In the genomic region with DNA sequence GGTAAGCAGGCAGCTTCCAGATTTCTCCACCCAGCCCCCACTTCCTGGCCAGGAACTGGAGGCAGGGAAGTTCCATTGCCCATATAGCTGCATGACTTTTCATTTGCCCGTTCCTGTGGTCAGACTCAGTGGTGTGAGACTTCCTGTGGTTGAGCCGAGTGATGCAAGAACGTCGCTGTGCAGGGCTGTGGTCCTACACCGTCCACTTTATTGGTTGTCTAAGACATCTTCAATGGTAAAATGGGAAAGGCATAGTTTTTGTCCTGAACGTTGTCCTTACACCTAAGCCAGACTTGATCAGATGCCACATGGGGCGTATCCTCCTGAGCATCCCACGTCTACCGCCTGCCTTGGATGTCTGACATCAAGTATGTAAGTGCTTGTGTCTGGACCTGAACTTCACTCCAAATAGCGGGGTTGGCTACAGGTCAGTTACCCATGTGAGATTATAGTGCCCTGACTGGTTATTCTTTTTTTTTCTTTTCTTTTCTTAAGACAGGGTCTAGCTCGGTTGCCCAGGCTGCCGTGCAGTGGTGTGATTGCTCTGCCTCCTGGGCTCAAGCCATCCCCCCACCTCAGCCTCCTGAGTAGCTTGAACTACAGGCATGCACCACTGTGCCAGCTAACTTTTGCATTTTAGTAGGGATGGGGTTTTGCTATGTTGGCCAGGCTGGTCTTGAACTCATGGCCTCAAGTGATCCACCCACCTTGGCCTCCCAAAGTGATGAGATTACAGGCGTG, we compare ENCODE assay signal across 9 cellular contexts. TPM values are rescaled to one million over a fixed set of nuclear protein-coding genes. Genes with fewer than 3 reads are reported as not detected.
DNase-seq lines count a peak whose midpoint lies in the region; ATAC-seq and TF ChIP-seq lines count a peak whose summit lies in the region.
"Had no signal": no experiment of that assay in that cellular context is flagged by ENCODE, and none has a peak within 500 bp of the region (broad histone marks: within the 10 kb centered on the region; RNA-seq: fewer than 3 reads in every experiment).

No MANE protein-coding gene starts in this region.

- no peaks in the 10 kb centered on the region for H3K36me3 ChIP-seq in CD4-positive, alpha-beta memory T cell (ENCODE audit: insufficient read depth, low read length)

- DNase-seq in AG09309 (ENCODE audit: low read depth), result peak; percentile 91
- DNase-seq in SKM-1 treated with dmso at 0.1 percent for 144 hours (lab: John Stamatoyannopoulos, UW; ENCODE audit: unreplicated experiment), result peak; percentile 92
- DNase-seq in foreskin melanocyte, result peak; percentile 23
- DNase-seq in CD4-positive, alpha-beta memory T cell, result no peak
- no peak for DNase-seq in NCI-H2227 treated with DMSO at 0.1 percent for 48 hours (lab: John Stamatoyannopoulos, UW)

- H3K27me3 ChIP-seq in CD4-positive, alpha-beta memory T cell (ENCODE audit: insufficient read depth, low read length), result no peaks in the 10 kb centered on the region

- peak; percentile 48 for ATAC-seq in GM18867 (IDR thresholded peaks at IDR 0.05; ENCODE audit: unreplicated experiment)
- ATAC-seq in HG03060 (IDR thresholded peaks at IDR 0.05; ENCODE audit: low read depth, unreplicated experiment), result peak; percentile 30
- no peak for ATAC-seq in GM19395 (IDR thresholded peaks at IDR 0.05; ENCODE audit: unreplicated experiment)

- H3K27ac Mint-ChIP-seq in CD4-positive, alpha-beta memory T cell, result peak overlapping the region in 2 of 7 donors; percentile 12 to 42

- H3K4me1 Mint-ChIP-seq in CD4-positive, alpha-beta memory T cell, result peaks cover 19 to 31% (median 21%) of the 10 kb centered on the region in 4 donors

- H3K27me3 Mint-ChIP-seq in CD4-positive, alpha-beta memory T cell, result peaks cover 0 to 23% of the 10 kb centered on the region in 2 donors

- no peak for TF ChIP-seq CTCF in AG09309 (IDR thresholded peaks at IDR 0.05; ENCODE audit: control insufficient read depth, insufficient read depth, low read depth, low read length, missing control alignments)

- H3K4me1 ChIP-seq in CD4-positive, alpha-beta memory T cell (ENCODE audit: insufficient read depth, low read length), result peaks cover 30% of the 10 kb centered on the region

- H3K4me3 Mint-ChIP-seq in CD4-positive, alpha-beta memory T cell, result peak overlapping the region in 1 of 8 donors; percentile 31

- H3K36me3 Mint-ChIP-seq in CD4-positive, alpha-beta memory T cell, result no peaks in the 10 kb centered on the region

- CTCF ChIA-PET in CD4-positive, alpha-beta memory T cell (lab: Charles Lee; ENCODE audit: partially characterized antibody), result interaction anchor here (11.1 kb wide), 1 partner anchor 329 kb away, joined by 143 read pairs; no protein-coding TSS in a partner anchor

- no peaks in the 10 kb centered on the region for H3K9me3 ChIP-seq in CD4-positive, alpha-beta memory T cell (ENCODE audit: control insufficient read depth in 1 of 2, low read length in 2 of 2)

- POLR2A ChIA-PET in CD4-positive, alpha-beta memory T cell (lab: Charles Lee; ENCODE audit: partially characterized antibody), result no interaction called here

- no peak overlapping the region for H3K4me3 ChIP-seq in AG09309 (ENCODE audit: control insufficient read depth, low read depth, low read length)
- no peak overlapping the region for H3K4me3 ChIP-seq in CD4-positive, alpha-beta memory T cell (ENCODE audit: low read length in 2 of 2)

- intact Hi-C loops in CD4-positive, alpha-beta memory T cell (cut with micrococcal nuclease), result no loop called here

- no peaks in the 10 kb centered on the region for H3K9me3 Mint-ChIP-seq in CD4-positive, alpha-beta memory T cell

- H3K27ac ChIP-seq in CD4-positive, alpha-beta memory T cell (ENCODE audit: low read depth, low read length), result no peak overlapping the region

RNA-seq across cellular contexts. Expression of gene GTSF1L, which starts 25.9 kb away (rescaled TPM):
- not detected for total RNA-seq in CD4-positive, alpha-beta memory T cell
- polyA plus RNA-seq in CD4-positive, alpha-beta memory T cell, result not detected
- total RNA-seq: dermis microvascular lymphatic vessel endothelial cell had no signal

Comparison
In these comparisons a context has a peak if more than half of its experiments do, and no peak if none do; other contexts are left out.
1. DNase-seq: peak in AG09309 (single experiment), SKM-1 treated with dmso at 0.1 percent for 144 hours (single experiment) and foreskin melanocyte (single experiment); none in CD4-positive, alpha-beta memory T cell (0 of 5) and NCI-H2227 treated with DMSO at 0.1 percent for 48 hours (single experiment).